In genomic region chr1:26190373-26190987, GRCh38 we compare ENCODE assay signal across 2 cellular contexts.
TF ChIP-seq lines count a peak whose summit lies in the region.

TSS of gene CATSPER4 (plus strand) at chr1:26190602. CDS start at chr1:26190628, 26 bp downstream.

TF ChIP-seq in HepG2, 621 proteins besides CTCF, POLR2A, EP300 and RAD21 (continued from another document):
- TF ChIP-seq PRPF4 (IDR thresholded peaks at IDR 0.05; ENCODE audit: low read depth, low read length, poor library complexity, severe bottlenecking): no peak
- no peak for TF ChIP-seq PAX8 (CRISPR knock-in tag; IDR thresholded peaks at IDR 0.05; ENCODE audit: borderline replicate concordance)
- TF ChIP-seq ZNF207 (IDR thresholded peaks at IDR 0.05; ENCODE audit: borderline replicate concordance): no peak
- peak; percentile 34 for TF ChIP-seq TEAD3 (CRISPR knock-in tag; optimal IDR thresholded peaks at IDR 0.05; ENCODE audit: borderline replicate concordance)
- no peak for TF ChIP-seq ZNF354B (CRISPR knock-in tag; IDR thresholded peaks at IDR 0.05)
- no peak for TF ChIP-seq ZNF607 (CRISPR knock-in tag; IDR thresholded peaks at IDR 0.05; ENCODE audit: borderline replicate concordance)
- TF ChIP-seq ZNF3 (CRISPR knock-in tag; IDR thresholded peaks at IDR 0.05): no peak
- no peak for TF ChIP-seq PCBP2 (optimal IDR thresholded peaks at IDR 0.05; ENCODE audit: low read depth, low read length, poor library complexity, severe bottlenecking)
- no peak for TF ChIP-seq RAD51 (IDR thresholded peaks at IDR 0.05; ENCODE audit: borderline replicate concordance)
- TF ChIP-seq ZNF460 (CRISPR knock-in tag; IDR thresholded peaks at IDR 0.05; ENCODE audit: borderline replicate concordance): no peak
- no peak for TF ChIP-seq ZNF788 (CRISPR knock-in tag; IDR thresholded peaks at IDR 0.05; ENCODE audit: borderline replicate concordance)
- TF ChIP-seq IKZF5 (CRISPR knock-in tag; IDR thresholded peaks at IDR 0.05): no peak
- 0 out of 2 replicates have a peak, but pooled peaks have one; percentile 22 for TF ChIP-seq ZNF263 (CRISPR knock-in tag; IDR thresholded peaks at IDR 0.05)
- TF ChIP-seq STAG1 (CRISPR knock-in tag; IDR thresholded peaks at IDR 0.05): peak; percentile 45
- TF ChIP-seq SP5 (CRISPR knock-in tag; IDR thresholded peaks at IDR 0.05; ENCODE audit: borderline replicate concordance, low read depth): no peak
- TF ChIP-seq NR2F6 (IDR thresholded peaks at IDR 0.05): no peak
- TF ChIP-seq NR2F6 (CRISPR knock-in tag; IDR thresholded peaks at IDR 0.05): 0 out of 2 replicates have a peak, but pooled peaks have one; percentile 23
- no peak for TF ChIP-seq HDAC2 (CRISPR knock-in tag; IDR thresholded peaks at IDR 0.05)
- TF ChIP-seq THAP7 (CRISPR knock-in tag; IDR thresholded peaks at IDR 0.05): no peak
- TF ChIP-seq ELF3 (CRISPR knock-in tag; IDR thresholded peaks at IDR 0.05): no peak
- TF ChIP-seq ZFP62 (CRISPR knock-in tag; IDR thresholded peaks at IDR 0.05): no peak
- TF ChIP-seq HCFC1 (IDR thresholded peaks at IDR 0.05; ENCODE audit: low read depth, low read length): no peak

TF ChIP-seq in SK-N-SH treated with all-trans-retinoic acid at 6 μM for 48 hours, 23 proteins besides CTCF, POLR2A, EP300 and RAD21 (continued from another document):
- TF ChIP-seq CSRNP3 (CRISPR knock-in tag; IDR thresholded peaks at IDR 0.05) (no peak), ESRRG (CRISPR knock-in tag; IDR thresholded peaks at IDR 0.05) (no peak), ZNF8 (CRISPR knock-in tag; IDR thresholded peaks at IDR 0.05) (no peak), SNAI2 (CRISPR knock-in tag; IDR thresholded peaks at IDR 0.05) (no peak)
